In genomic region chr1:218933526-218933925, GRCh38 we compare ENCODE assay signal across 24 cellular contexts.
"Had no signal": no experiment of that assay in that cellular context is flagged by ENCODE, and none has a peak within 500 bp of the region (broad histone marks: within the 10 kb centered on the region; RNA-seq: fewer than 3 reads in every experiment).

No MANE protein-coding gene starts in this region.

- DNase-seq: activated CD4-positive, alpha-beta T cell treated with anti-CD3 and anti-CD28 coated beads for 1 hour; activated CD4-positive, alpha-beta T cell treated with anti-CD3 and anti-CD28 coated beads, Interleukin-2, amount 50 U/mL, for 1 hour; activated CD8-positive, alpha-beta T cell treated with anti-CD3 and anti-CD28 coated beads, Interleukin-2, amount 10 ng/mL, durations not matched to agents 7 days and 5 days; activated gamma-delta T cell; aorta; caudate nucleus; effector CD4-positive, alpha-beta T cell; foreskin melanocyte; glutamatergic neuron; kidney glomerular epithelial cell; left lung; naive thymus-derived CD4-positive, alpha-beta T cell; posterior cingulate gyrus; right lobe of liver; small intestine; stimulated activated CD4-positive, alpha-beta T cell treated with anti-CD3 and anti-CD28 coated beads, Interleukin-15, amount 100 ng/mL, for 24 hours; stimulated activated naive CD8-positive, alpha-beta T cell treated with anti-CD3 and anti-CD28 coated beads, Interleukin-15, Interleukin-2, amounts not matched to agents 100 U/mL and 50 U/mL, for 24 hours; substantia nigra; T-cell; tibial artery had no signal

- ATAC-seq: activated CD8-positive, alpha-beta T cell treated with anti-CD3 and anti-CD28 coated beads, Interleukin-2, amount 10 ng/mL, durations not matched to agents 7 days and 5 days; esophagus mucosa; left lung; naive thymus-derived CD4-positive, alpha-beta T cell; right lobe of liver; stimulated activated naive CD8-positive, alpha-beta T cell treated with anti-CD3 and anti-CD28 coated beads, Interleukin-15, Interleukin-2, amounts not matched to agents 100 U/mL and 50 U/mL, for 24 hours; T-cell had no signal

- H3K36me3 ChIP-seq: left lung, right lobe of liver, tibial artery had no signal

- FAIRE-seq: endometrium, small intestine had no signal

- H3K4me3 ChIP-seq: hepatocyte, left lung, lung, right lobe of liver, tibial artery had no signal

- H3K27me3 ChIP-seq: hepatocyte, left lung, right lobe of liver, tibial artery had no signal
